Comparison of ENCODE assay signal across 28 cellular contexts in genomic region chr15:70917955-70918354, GRCh38. TPM values are rescaled to one million over a fixed set of nuclear protein-coding genes. Genes with fewer than 3 reads are reported as not detected.
"Had no signal": no experiment of that assay in that cellular context is flagged by ENCODE, and none has a peak within 500 bp of the region (broad histone marks: within the 10 kb centered on the region; RNA-seq: fewer than 3 reads in every experiment).

No MANE protein-coding gene starts in this region.

- H3K27ac ChIP-seq: ovary, parathyroid adenoma, psoas muscle, right lobe of liver, sigmoid colon, stomach, thoracic aorta, thyroid gland, tibial nerve, upper lobe of left lung, uterus had no signal

- H3K4me3 ChIP-seq: ovary, psoas muscle, right lobe of liver, sigmoid colon, stomach, thoracic aorta, thyroid gland, tibial nerve, upper lobe of left lung, uterus had no signal

- H3K27me3 Mint-ChIP-seq: progenitor cell of endocrine pancreas had no signal

- H3K36me3 Mint-ChIP-seq: stimulated activated effector memory CD8-positive, alpha-beta T cell treated with anti-CD3 and anti-CD28 coated beads, Interleukin-12 subunit alpha, Interleukin-12 subunit beta, amount 100 ng/mL, for 72 hours; stimulated activated naive B cell treated with anti-CD40 and anti-IgM and Interleukin-4, amounts not matched to agents 10 μg/mL and 1 μg/mL and 100 μg/mL, for 72 hours had no signal

- H3K9ac ChIP-seq: parathyroid adenoma had no signal

- H2AFZ ChIP-seq: parathyroid adenoma had no signal

- DNase-seq: naive thymus-derived CD8-positive, alpha-beta T cell; nephron progenitor cell; occipital lobe; ovary; psoas muscle; right cardiac atrium; right lobe of liver; sigmoid colon; small intestine; stimulated activated CD4-positive, alpha-beta T cell treated with anti-CD3 and anti-CD28 coated beads, Interleukin-15, amount 100 ng/mL, for 24 hours; stimulated activated CD4-positive, alpha-beta T cell treated with anti-CD3 and anti-CD28 coated beads, Interleukin-2, amount 100 ng/mL, for 24 hours; stimulated activated CD4-positive, alpha-beta T cell treated with anti-CD3 and anti-CD28 coated beads, Interleukin-2, amount 100 ng/mL, for 48 hours; stimulated activated CD4-positive, alpha-beta T cell treated with anti-CD3 and anti-CD28 coated beads, Interleukin-4, amount 100 ng/mL, for 24 hours; stimulated activated naive B cell treated with anti-CD40 and anti-IgM and Interleukin-4, amounts not matched to agents 10 μg/mL and 1 μg/mL and 100 μg/mL, for 72 hours; stimulated activated naive CD4-positive, alpha-beta T cell treated with Interleukin-2 at 50 U/mL for 16 hours; stomach; thyroid gland; trophoblast cell; upper lobe of left lung; uterus had no signal

- ATAC-seq: naive thymus-derived CD8-positive, alpha-beta T cell; natural killer cell treated with Interleukin-12 subunit alpha and Interleukin-12 subunit beta and Interleukin-15 and Interleukin-18, amount 100 ng/mL, for 72 hours; psoas muscle; right cardiac atrium; right lobe of liver; stimulated activated effector memory CD8-positive, alpha-beta T cell treated with anti-CD3 and anti-CD28 coated beads, Interleukin-12 subunit alpha, Interleukin-12 subunit beta, amount 100 ng/mL, for 72 hours; stimulated activated naive B cell treated with anti-CD40 and anti-IgM and Interleukin-4, amounts not matched to agents 10 μg/mL and 1 μg/mL and 100 μg/mL, for 72 hours had no signal

- H3K9me3 ChIP-seq: ovary, psoas muscle, right lobe of liver, sigmoid colon, stomach, thoracic aorta, thyroid gland, upper lobe of left lung, uterus had no signal

- H3K27me3 ChIP-seq: ovary, right lobe of liver, sigmoid colon, stomach, thyroid gland, tibial nerve, upper lobe of left lung, uterus had no signal

- H3K36me3 ChIP-seq: ovary, right lobe of liver, sigmoid colon, thoracic aorta, thyroid gland, upper lobe of left lung, uterus had no signal

- H3K27ac Mint-ChIP-seq: naive thymus-derived CD8-positive, alpha-beta T cell; natural killer cell treated with Interleukin-12 subunit alpha and Interleukin-12 subunit beta and Interleukin-15 and Interleukin-18, amount 100 ng/mL, for 72 hours; nephron progenitor cell; progenitor cell of endocrine pancreas; stimulated activated effector memory CD8-positive, alpha-beta T cell treated with anti-CD3 and anti-CD28 coated beads, Interleukin-12 subunit alpha, Interleukin-12 subunit beta, amount 100 ng/mL, for 72 hours; stimulated activated naive B cell treated with anti-CD40 and anti-IgM and Interleukin-4, amounts not matched to agents 10 μg/mL and 1 μg/mL and 100 μg/mL, for 72 hours; stimulated activated naive CD8-positive, alpha-beta T cell treated with anti-CD3 and anti-CD28 coated beads, Interleukin-15, Interleukin-2, amounts not matched to agents 100 ng/mL and 50 ng/mL, for 24 hours had no signal

- H3K4me1 ChIP-seq: parathyroid adenoma, psoas muscle, right lobe of liver, sigmoid colon, stomach, thyroid gland, tibial nerve, upper lobe of left lung, uterus had no signal

- H3K4me1 Mint-ChIP-seq: naive thymus-derived CD8-positive, alpha-beta T cell; nephron progenitor cell; neural crest cell; stimulated activated effector memory CD8-positive, alpha-beta T cell treated with anti-CD3 and anti-CD28 coated beads, Interleukin-12 subunit alpha, Interleukin-12 subunit beta, amount 100 ng/mL, for 72 hours; stimulated activated naive B cell treated with anti-CD40 and anti-IgM and Interleukin-4, amounts not matched to agents 10 μg/mL and 1 μg/mL and 100 μg/mL, for 72 hours had no signal

- H3K4me3 Mint-ChIP-seq: naive thymus-derived CD8-positive, alpha-beta T cell; natural killer cell treated with Interleukin-12 subunit alpha and Interleukin-12 subunit beta and Interleukin-15 and Interleukin-18, amount 100 ng/mL, for 72 hours; nephron progenitor cell; neural crest cell; stimulated activated effector memory CD8-positive, alpha-beta T cell treated with anti-CD3 and anti-CD28 coated beads, Interleukin-12 subunit alpha, Interleukin-12 subunit beta, amount 100 ng/mL, for 72 hours; stimulated activated naive B cell treated with anti-CD40 and anti-IgM and Interleukin-4, amounts not matched to agents 10 μg/mL and 1 μg/mL and 100 μg/mL, for 72 hours; stimulated activated naive CD8-positive, alpha-beta T cell treated with anti-CD3 and anti-CD28 coated beads, Interleukin-15, Interleukin-2, amounts not matched to agents 100 ng/mL and 50 ng/mL, for 24 hours had no signal

- H3K9me3 Mint-ChIP-seq: nephron progenitor cell had no signal

RNA-seq across cellular contexts. Expression of gene LRRC49, which starts 25.3 kb away (rescaled TPM):
- total RNA-seq: naive thymus-derived CD8-positive, alpha-beta T cell had no signal
- polyA plus RNA-seq: naive thymus-derived CD8-positive, alpha-beta T cell had no signal

RNA-seq across cellular contexts. Expression of gene THAP10, which starts 25.7 kb away (rescaled TPM):
- total RNA-seq: naive thymus-derived CD8-positive, alpha-beta T cell had no signal
- polyA plus RNA-seq: naive thymus-derived CD8-positive, alpha-beta T cell had no signal
